Comparison of ENCODE assay signal across 15 cellular contexts in genomic region chr18:28075501-28075900, GRCh38.
DNase-seq lines count a peak whose midpoint lies in the region; FAIRE-seq and TF ChIP-seq lines count a peak whose summit lies in the region.
"Had no signal": no experiment of that assay in that cellular context is flagged by ENCODE, and none has a peak within 500 bp of the region (broad histone marks: within the 10 kb centered on the region; RNA-seq: fewer than 3 reads in every experiment).

No MANE protein-coding gene starts in this region.

- H3K79me1 ChIP-seq in mesenchymal stem cell (replicated peaks; ENCODE audit: low read length, poor library complexity, severe bottlenecking) = peaks cover 13% of the 10 kb centered on the region

- no peak overlapping the region for H4K91ac ChIP-seq in mesenchymal stem cell (ENCODE audit: low read length)

- no peak overlapping the region for H3K4me2 ChIP-seq in mesenchymal stem cell (ENCODE audit: low read length, poor library complexity, severe bottlenecking)
- H3K4me2 ChIP-seq: BLaER1 had no signal

- H3K27me3 ChIP-seq in dorsolateral prefrontal cortex = no peaks in the 10 kb centered on the region
- H3K27me3 ChIP-seq in mesenchymal stem cell (ENCODE audit: control insufficient read depth in 1 of 2, insufficient read depth in 1 of 2, low read length in 2 of 2) = no peaks in the 10 kb centered on the region
- H3K27me3 ChIP-seq in CD4-positive, alpha-beta memory T cell (ENCODE audit: insufficient read depth, low read length) = no peaks in the 10 kb centered on the region
- H3K27me3 ChIP-seq: BLaER1, pancreas had no signal

- H2AFZ ChIP-seq in mesenchymal stem cell (ENCODE audit: low read depth, low read length) = no peak overlapping the region

- H3K4me1 Mint-ChIP-seq in CD4-positive, alpha-beta memory T cell = no peaks in the 10 kb centered on the region

- no peak for TF ChIP-seq CTCF in dorsolateral prefrontal cortex (IDR thresholded peaks at IDR 0.05 in 54 of 56, conservative IDR thresholded peaks at IDR 0.05 in 2 of 56; ENCODE audit: low read depth in 1 of 56, partially characterized antibody in 56 of 56)

- H3K4me3 ChIP-seq in dorsolateral prefrontal cortex (peak overlapping the region in 7 of 59 donors; percentile 1 to 22 (median 8)), mesenchymal stem cell (ENCODE audit: insufficient read depth in 1 of 2, low read depth in 1 of 2, low read length in 2 of 2) (no peak overlapping the region)
- no peak overlapping the region for H3K4me3 ChIP-seq in CD4-positive, alpha-beta memory T cell (ENCODE audit: low read length in 2 of 2)
- H3K4me3 ChIP-seq: BLaER1, lung, pancreas had no signal

- no peak overlapping the region for H3K4me3 Mint-ChIP-seq in CD4-positive, alpha-beta memory T cell

- no peaks in the 10 kb centered on the region for H3K36me3 Mint-ChIP-seq in CD4-positive, alpha-beta memory T cell

- no peak for FAIRE-seq in GM12892 (lab: Jason Lieb, UNC)
- FAIRE-seq: pancreas had no signal

- H3K36me3 ChIP-seq in mesenchymal stem cell (ENCODE audit: control insufficient read depth in 1 of 2, insufficient read depth in 2 of 2, low read depth in 1 of 2, low read length in 2 of 2) = no peaks in the 10 kb centered on the region
- no peaks in the 10 kb centered on the region for H3K36me3 ChIP-seq in CD4-positive, alpha-beta memory T cell (ENCODE audit: insufficient read depth, low read length)
- H3K36me3 ChIP-seq: BLaER1, pancreas had no signal

- H3K9ac ChIP-seq in mesenchymal stem cell (ENCODE audit: low read length) = no peak overlapping the region
- H3K9ac ChIP-seq: BLaER1 had no signal

- 68% methylated on average over 2 of the region's 3 CpGs for WGBS in mesenchymal stem cell

- H2BK120ac ChIP-seq in mesenchymal stem cell (ENCODE audit: low read depth, low read length) = no peak overlapping the region

- no peak overlapping the region for H3K23ac ChIP-seq in mesenchymal stem cell (ENCODE audit: low read length in 2 of 2)

- POLR2A ChIA-PET in CD4-positive, alpha-beta memory T cell (lab: Charles Lee; ENCODE audit: partially characterized antibody) = no interaction called here

- TF ChIP-seq POLR2A in GM12892 (IDR thresholded peaks at IDR 0.05; ENCODE audit: low read depth, low read length) = no peak

- H2BK15ac ChIP-seq in mesenchymal stem cell (ENCODE audit: low read depth, poor library complexity, severe bottlenecking) = no peak overlapping the region

- peak; percentile 36 for DNase-seq in Ammon's horn (ENCODE audit: low spot score)
- DNase-seq in LHCN-M2 (ENCODE audit: low read depth) = peak; percentile 84
- DNase-seq in dorsolateral prefrontal cortex = no peak
- DNase-seq in mesenchymal stem cell = peak; percentile 39
- DNase-seq in GM12892 (ENCODE audit: insufficient read length) = no peak
- no peak for DNase-seq in RPMI8226
- DNase-seq in CD4-positive, alpha-beta memory T cell = no peak
- DNase-seq in epidermal melanocyte (ENCODE audit: insufficient read length, low spot score) = no peak
- DNase-seq: activated CD4-positive, CD25-positive, alpha-beta regulatory T cell; effector CD8-positive, alpha-beta T cell; GF-D8; NCI-H1694; pancreas had no signal

- no peak overlapping the region for H2BK5ac ChIP-seq in mesenchymal stem cell (ENCODE audit: low read depth, low read length, poor library complexity, severe bottlenecking)

- intact Hi-C loops in dorsolateral prefrontal cortex (cut with DNase I) = no loop called here
- intact Hi-C loops in CD4-positive, alpha-beta memory T cell (cut with micrococcal nuclease) = no loop called here

- H3K27ac ChIP-seq in dorsolateral prefrontal cortex = peak overlapping the region in 39 of 59 donors; percentile 3 to 78 (median 51)
- H3K27ac ChIP-seq in mesenchymal stem cell (ENCODE audit: low read length, poor library complexity, severe bottlenecking) = peak overlapping the region; percentile 22
- H3K27ac ChIP-seq in CD4-positive, alpha-beta memory T cell (ENCODE audit: low read depth, low read length) = no peak overlapping the region
- H3K27ac ChIP-seq: BLaER1, pancreas had no signal

- H2BK12ac ChIP-seq in mesenchymal stem cell (ENCODE audit: low read length in 2 of 2) = peak overlapping the region; percentile 9 to 31

- H2AK5ac ChIP-seq in mesenchymal stem cell (ENCODE audit: low read length, severe bottlenecking) = peak overlapping the region; percentile 2

- H3K4ac ChIP-seq in mesenchymal stem cell (ENCODE audit: low read depth in 1 of 2, low read length in 2 of 2) = no peak overlapping the region

- peaks cover 10% of the 10 kb centered on the region for H3K4me1 ChIP-seq in mesenchymal stem cell (ENCODE audit: control insufficient read depth, insufficient read depth, low read depth, low read length)
- H3K4me1 ChIP-seq in CD4-positive, alpha-beta memory T cell (ENCODE audit: insufficient read depth, low read length) = no peaks in the 10 kb centered on the region
- H3K4me1 ChIP-seq: pancreas had no signal

- no peak overlapping the region for H3K27ac Mint-ChIP-seq in CD4-positive, alpha-beta memory T cell

- H3K9me3 Mint-ChIP-seq in CD4-positive, alpha-beta memory T cell = peaks cover 3 to 18% (median 10%) of the 10 kb centered on the region in 8 donors

- CTCF ChIA-PET in CD4-positive, alpha-beta memory T cell (lab: Charles Lee; ENCODE audit: partially characterized antibody) = no interaction called here

- no peaks in the 10 kb centered on the region for H3K27me3 Mint-ChIP-seq in CD4-positive, alpha-beta memory T cell

- H3K18ac ChIP-seq in mesenchymal stem cell (ENCODE audit: low read depth in 1 of 2, low read length in 2 of 2) = peak overlapping the region in 1 of 2 experiments; percentile 35

- H3K9me3 ChIP-seq in mesenchymal stem cell (ENCODE audit: control insufficient read depth, low read length) = no peaks in the 10 kb centered on the region
- H3K9me3 ChIP-seq in CD4-positive, alpha-beta memory T cell (ENCODE audit: control insufficient read depth in 1 of 2, low read length in 2 of 2) = no peaks in the 10 kb centered on the region
- H3K9me3 ChIP-seq: BLaER1, pancreas had no signal

- H4K8ac ChIP-seq in mesenchymal stem cell (ENCODE audit: low read length) = no peak overlapping the region

- no peak overlapping the region for H3K14ac ChIP-seq in mesenchymal stem cell (ENCODE audit: low read length in 2 of 2)

Comparison
In these comparisons a context has a peak if more than half of its experiments do, and no peak if none do; other contexts are left out.
1. DNase-seq: peak in Ammon's horn (single experiment), LHCN-M2 (single experiment) and mesenchymal stem cell (single experiment); none in dorsolateral prefrontal cortex (0 of 10), GM12892 (single experiment), RPMI8226 (single experiment), CD4-positive, alpha-beta memory T cell (0 of 5) and epidermal melanocyte (single experiment).